ENCODE assay signal across 24 cellular contexts in genomic region chr7:77354914-77355313, GRCh38.
"Had no signal": no experiment of that assay in that cellular context is flagged by ENCODE, and none has a peak within 500 bp of the region (broad histone marks: within the 10 kb centered on the region; RNA-seq: fewer than 3 reads in every experiment).

No MANE protein-coding gene starts in this region.

- DNase-seq: activated CD4-positive, alpha-beta T cell treated with anti-CD3 and anti-CD28 coated beads, Interleukin-2, amount 10 ng/mL, durations not matched to agents 24 days and 14 days; activated CD4-positive, CD25-positive, alpha-beta regulatory T cell; activated CD8-positive, alpha-beta T cell treated with anti-CD3 and anti-CD28 coated beads, Interleukin-2, amount 10 ng/mL, durations not matched to agents 7 days and 5 days; activated effector memory CD4-positive, alpha-beta T cell treated with anti-CD3 and anti-CD28 coated beads, Interleukin-2, amount 50 U/mL, for 16 hours; activated T-cell treated with anti-CD3 and anti-CD28 coated beads, Interleukin-2, amount 50 U/mL, for 72 hours; adrenal gland; cerebellar nuclear complex; cortex of kidney; effector CD4-positive, alpha-beta T cell; heart left ventricle; left ventricle myocardium inferior; mammary epithelial cell; mucosa of descending colon; nephron progenitor cell; nucleus accumbens; posterior cingulate gyrus; spleen; stimulated activated CD4-positive, alpha-beta T cell treated with anti-CD3 and anti-CD28 coated beads, Interleukin-4, amount 100 ng/mL, for 4 hours; stimulated activated naive CD8-positive, alpha-beta T cell treated with anti-CD3 and anti-CD28 coated beads, Interleukin-15, Interleukin-2, amounts not matched to agents 100 U/mL and 50 U/mL, for 24 hours had no signal

- H3K36me3 Mint-ChIP-seq: type B pancreatic cell had no signal

- H3K4me1 ChIP-seq: breast epithelium had no signal

- H3K27ac Mint-ChIP-seq: activated CD4-positive, alpha-beta T cell treated with anti-CD3 and anti-CD28 coated beads, Interleukin-2, amount 10 ng/mL, durations not matched to agents 24 days and 14 days; activated naive CD4-positive, alpha-beta T cell treated with anti-CD3 and anti-CD28 coated beads, Interleukin-2, amount 50 U/mL, for 72 hours; activated T-cell treated with anti-CD3 and anti-CD28 coated beads, Interleukin-2, amount 50 U/mL, for 72 hours; nephron progenitor cell; type B pancreatic cell had no signal

- H3K27me3 Mint-ChIP-seq: type B pancreatic cell had no signal

- H3K9me3 Mint-ChIP-seq: activated naive CD4-positive, alpha-beta T cell treated with anti-CD3 and anti-CD28 coated beads, Interleukin-2, amount 50 U/mL, for 72 hours; activated T-cell treated with anti-CD3 and anti-CD28 coated beads, Interleukin-2, amount 50 U/mL, for 72 hours; nephron progenitor cell; type B pancreatic cell had no signal

- H3K4me3 ChIP-seq: adrenal gland, breast epithelium, gastroesophageal sphincter, heart left ventricle, left ventricle myocardium inferior, mucosa of descending colon, spleen had no signal

- H3K9me3 ChIP-seq: adrenal gland, breast epithelium, gastroesophageal sphincter, heart left ventricle, left ventricle myocardium inferior, mucosa of descending colon, spleen had no signal

- H3K4me3 Mint-ChIP-seq: activated CD4-positive, alpha-beta T cell treated with anti-CD3 and anti-CD28 coated beads, Interleukin-2, amount 10 ng/mL, durations not matched to agents 24 days and 14 days; activated T-cell treated with anti-CD3 and anti-CD28 coated beads, Interleukin-2, amount 50 U/mL, for 72 hours; nephron progenitor cell; type B pancreatic cell had no signal

- H3K27ac ChIP-seq: adrenal gland, breast epithelium, gastroesophageal sphincter, left ventricle myocardium inferior had no signal

- H3K27me3 ChIP-seq: adrenal gland, breast epithelium, gastroesophageal sphincter, heart left ventricle, spleen had no signal

- ATAC-seq: activated CD8-positive, alpha-beta T cell treated with anti-CD3 and anti-CD28 coated beads, Interleukin-2, amount 10 ng/mL, durations not matched to agents 7 days and 5 days; activated T-cell treated with anti-CD3 and anti-CD28 coated beads, Interleukin-2, amount 50 U/mL, for 72 hours; esophagus mucosa; gastroesophageal sphincter; heart left ventricle; mucosa of descending colon; stimulated activated naive CD8-positive, alpha-beta T cell treated with anti-CD3 and anti-CD28 coated beads, Interleukin-15, Interleukin-2, amounts not matched to agents 100 U/mL and 50 U/mL, for 24 hours had no signal

- H3K36me3 ChIP-seq: breast epithelium had no signal
